Comparison of ENCODE assay signal across 13 cellular contexts in the genomic region with DNA sequence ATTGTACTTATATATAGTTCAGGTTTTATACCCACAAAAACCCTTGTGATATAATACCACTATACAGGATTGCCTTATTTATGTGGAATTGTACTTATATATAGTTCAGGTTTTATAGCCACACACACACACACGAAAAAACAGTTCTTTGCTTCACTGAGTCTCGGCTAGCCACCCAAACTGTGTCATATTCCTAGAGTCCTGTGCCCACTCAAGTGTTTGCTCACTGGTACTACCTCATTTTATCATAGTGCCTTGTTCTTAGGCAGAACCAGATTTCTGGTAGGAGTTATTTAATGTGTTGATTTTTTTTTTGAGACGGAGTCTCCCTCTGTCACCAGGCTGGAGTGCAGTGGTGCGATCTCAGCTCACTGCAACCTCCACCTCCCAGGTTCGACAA. TPM values are rescaled to one million over a fixed set of nuclear protein-coding genes. Genes with fewer than 3 reads are reported as not detected.
DNase-seq lines count a peak whose midpoint lies in the region; ATAC-seq lines count a peak whose summit lies in the region.
"Had no signal": no experiment of that assay in that cellular context is flagged by ENCODE, and none has a peak within 500 bp of the region (broad histone marks: within the 10 kb centered on the region; RNA-seq: fewer than 3 reads in every experiment).

No MANE protein-coding gene starts in this region.

- H3K4me3 Mint-ChIP-seq in T-helper 1 cell treated with Interleukin-12 subunit alpha and Interleukin-12 subunit beta and Interleukin-4 antibody, amounts not matched to agents 30 μg/mL and 1 μg/mL, for 36 hours = peak overlapping the region; percentile 64
- H3K4me3 Mint-ChIP-seq in IgD-negative memory B cell = peak overlapping the region; percentile 50 to 88 (median 74)
- peak overlapping the region; percentile 85 for H3K4me3 Mint-ChIP-seq in activated naive CD8-positive, alpha-beta T cell
- peak overlapping the region; percentile 60 for H3K4me3 Mint-ChIP-seq in stimulated activated effector memory CD8-positive, alpha-beta T cell treated with anti-CD3 and anti-CD28 coated beads, Interleukin-12 subunit alpha, Interleukin-12 subunit beta, amount 100 ng/mL, for 72 hours

- peak overlapping the region; percentile 91 for H3K27ac Mint-ChIP-seq in T-helper 1 cell treated with Interleukin-12 subunit alpha and Interleukin-12 subunit beta and Interleukin-4 antibody, amounts not matched to agents 30 μg/mL and 1 μg/mL, for 36 hours
- H3K27ac Mint-ChIP-seq in IgD-negative memory B cell = peak overlapping the region; percentile 83 to 97 (median 92)
- no peak overlapping the region for H3K27ac Mint-ChIP-seq in activated naive CD8-positive, alpha-beta T cell
- peak overlapping the region; percentile 89 for H3K27ac Mint-ChIP-seq in stimulated activated effector memory CD8-positive, alpha-beta T cell treated with anti-CD3 and anti-CD28 coated beads, Interleukin-12 subunit alpha, Interleukin-12 subunit beta, amount 100 ng/mL, for 72 hours

- ATAC-seq in stimulated activated effector memory CD8-positive, alpha-beta T cell treated with anti-CD3 and anti-CD28 coated beads, Interleukin-12 subunit alpha, Interleukin-12 subunit beta, amount 100 ng/mL, for 72 hours = peak; percentile 66
- ATAC-seq in GM18861 (IDR thresholded peaks at IDR 0.05; ENCODE audit: unreplicated experiment) (no peak), HG03469 (IDR thresholded peaks at IDR 0.05; ENCODE audit: unreplicated experiment) (no peak)

- DNase-seq in T-helper 1 cell (no peak), dermis blood vessel endothelial cell (no peak)
- DNase-seq in stimulated activated effector memory CD8-positive, alpha-beta T cell treated with anti-CD3 and anti-CD28 coated beads, Interleukin-12 subunit alpha, Interleukin-12 subunit beta, amount 100 ng/mL, for 72 hours (ENCODE audit: low spot score in 2 of 2) = no peak
- DNase-seq: 8988T, GM23248, NCI-H1417 treated with DMSO at 0.1 percent for 48 hours, NCI-H524 treated with DMSO at 0.1 percent for 48 hours, SHP77 had no signal

- peaks cover 14% of the 10 kb centered on the region for H3K9me3 Mint-ChIP-seq in T-helper 1 cell treated with Interleukin-12 subunit alpha and Interleukin-12 subunit beta and Interleukin-4 antibody, amounts not matched to agents 30 μg/mL and 1 μg/mL, for 36 hours
- H3K9me3 Mint-ChIP-seq in IgD-negative memory B cell = no peaks in the 10 kb centered on the region
- H3K9me3 Mint-ChIP-seq in activated naive CD8-positive, alpha-beta T cell (ENCODE audit: low read depth) = peaks cover 6% of the 10 kb centered on the region
- H3K9me3 Mint-ChIP-seq in stimulated activated effector memory CD8-positive, alpha-beta T cell treated with anti-CD3 and anti-CD28 coated beads, Interleukin-12 subunit alpha, Interleukin-12 subunit beta, amount 100 ng/mL, for 72 hours = no peaks in the 10 kb centered on the region

- peaks cover 38% of the 10 kb centered on the region for H3K36me3 Mint-ChIP-seq in T-helper 1 cell treated with Interleukin-12 subunit alpha and Interleukin-12 subunit beta and Interleukin-4 antibody, amounts not matched to agents 30 μg/mL and 1 μg/mL, for 36 hours (ENCODE audit: low read depth)
- H3K36me3 Mint-ChIP-seq in IgD-negative memory B cell = peaks cover 1% of the 10 kb centered on the region
- H3K36me3 Mint-ChIP-seq in activated naive CD8-positive, alpha-beta T cell = peaks cover 11% of the 10 kb centered on the region
- H3K36me3 Mint-ChIP-seq in stimulated activated effector memory CD8-positive, alpha-beta T cell treated with anti-CD3 and anti-CD28 coated beads, Interleukin-12 subunit alpha, Interleukin-12 subunit beta, amount 100 ng/mL, for 72 hours = peaks cover 25% of the 10 kb centered on the region

- H3K4me1 Mint-ChIP-seq in T-helper 1 cell treated with Interleukin-12 subunit alpha and Interleukin-12 subunit beta and Interleukin-4 antibody, amounts not matched to agents 30 μg/mL and 1 μg/mL, for 36 hours (ENCODE audit: low read depth) = peaks cover 54% of the 10 kb centered on the region
- H3K4me1 Mint-ChIP-seq in IgD-negative memory B cell = peaks cover 23 to 43% (median 37%) of the 10 kb centered on the region in 3 donors
- H3K4me1 Mint-ChIP-seq in activated naive CD8-positive, alpha-beta T cell (ENCODE audit: low read depth) = peaks cover 29% of the 10 kb centered on the region
- peaks cover 52% of the 10 kb centered on the region for H3K4me1 Mint-ChIP-seq in stimulated activated effector memory CD8-positive, alpha-beta T cell treated with anti-CD3 and anti-CD28 coated beads, Interleukin-12 subunit alpha, Interleukin-12 subunit beta, amount 100 ng/mL, for 72 hours

- no peaks in the 10 kb centered on the region for H3K27me3 Mint-ChIP-seq in T-helper 1 cell treated with Interleukin-12 subunit alpha and Interleukin-12 subunit beta and Interleukin-4 antibody, amounts not matched to agents 30 μg/mL and 1 μg/mL, for 36 hours (ENCODE audit: low read depth)
- no peaks in the 10 kb centered on the region for H3K27me3 Mint-ChIP-seq in IgD-negative memory B cell
- no peaks in the 10 kb centered on the region for H3K27me3 Mint-ChIP-seq in activated naive CD8-positive, alpha-beta T cell

RNA-seq across cellular contexts. Expression of a gene that starts 12.5 kb away (rescaled TPM):
- polyA plus RNA-seq in IgD-negative memory B cell = 27.0 TPM
- total RNA-seq in dermis blood vessel endothelial cell = 12.7 and 15.3 TPM in 2 replicates
